Comparison of ENCODE assay signal across 1 cellular context in the genomic region with DNA sequence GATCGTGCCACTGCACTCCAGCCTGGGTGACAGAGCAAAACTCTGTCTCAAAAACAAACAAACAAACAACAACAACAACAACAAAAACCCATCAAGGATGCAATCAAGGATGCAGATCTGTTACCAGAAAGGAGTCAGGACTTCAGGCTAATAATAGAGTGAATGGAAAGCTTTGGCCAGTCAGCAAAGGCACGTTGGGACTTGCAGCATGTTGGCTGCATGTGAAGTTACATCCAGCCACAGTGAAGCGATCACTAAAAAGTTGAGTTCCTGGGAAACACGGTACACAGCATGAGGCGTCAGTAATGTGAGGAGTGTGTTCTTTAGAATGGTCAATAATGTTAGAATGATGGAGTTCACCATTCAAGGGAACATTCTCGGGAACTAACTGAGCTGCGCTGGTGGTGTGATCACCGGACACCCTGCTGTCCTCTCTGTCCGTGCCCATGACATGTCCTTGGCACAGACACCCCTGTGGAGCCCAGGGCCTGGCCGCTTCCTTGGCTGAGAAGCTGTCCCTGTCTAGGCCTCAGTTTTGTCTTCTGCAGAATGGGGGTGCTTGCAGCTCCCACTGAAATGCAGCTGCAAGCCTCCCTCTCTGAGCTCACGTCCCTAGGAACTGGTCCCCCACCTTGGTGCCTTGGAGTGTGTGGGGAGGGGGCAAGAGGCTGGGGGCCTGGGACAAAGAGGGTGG.
TF ChIP-seq lines count a peak whose summit lies in the region.

No MANE protein-coding gene starts in this region.

TF ChIP-seq in HEK293T, 16 proteins besides CTCF, POLR2A, EP300 and RAD21 (continued from another document):
- TF ChIP-seq SUZ12 (IDR thresholded peaks at IDR 0.05) (no peak), LEF1 (IDR thresholded peaks at IDR 0.05; ENCODE audit: borderline replicate concordance) (no peak), ARNT (IDR thresholded peaks at IDR 0.05) (no peak)
